ENCODE assay signal across 8 cellular contexts in genomic region chr1:41268154-41268770, GRCh38. TPM values are rescaled to one million over a fixed set of nuclear protein-coding genes. Genes with fewer than 3 reads are reported as not detected.
DNase-seq lines count a peak whose midpoint lies in the region; ATAC-seq and TF ChIP-seq lines count a peak whose summit lies in the region.

No MANE protein-coding gene starts in this region.

- peak; percentile 98 for TF ChIP-seq CTCF in BJ (IDR thresholded peaks at IDR 0.05; ENCODE audit: insufficient read depth, low read depth, low read length)

- H3K27ac Mint-ChIP-seq in activated CD8-positive, alpha-beta T cell treated with anti-CD3 and anti-CD28 coated beads, Interleukin-2, amount 10 ng/mL, durations not matched to agents 7 days and 5 days: no peak overlapping the region

- H3K4me3 Mint-ChIP-seq in activated CD8-positive, alpha-beta T cell treated with anti-CD3 and anti-CD28 coated beads, Interleukin-2, amount 10 ng/mL, durations not matched to agents 7 days and 5 days: no peak overlapping the region

- CTCF ChIA-PET in BJ (lab: Yijun Ruan, JAX) (interaction anchor here (0.7 to 4.1 kb wide), 9 partner anchors 9 to 166 kb away, joined by 3 to 24 read pairs (median 6); no protein-coding TSS in a partner anchor), HEK293T (lab: Yijun Ruan, JAX) (interaction anchor here (0.7 to 1.1 kb wide), 2 partner anchors 13 to 15 kb away, joined by 3 read pairs; no protein-coding TSS in a partner anchor)
- CTCF ChIA-PET in activated CD8-positive, alpha-beta T cell treated with anti-CD3 and anti-CD28 coated beads, Interleukin-2, amount 10 ng/mL, durations not matched to agents 7 days and 5 days (lab: Charles Lee): interaction anchor here (1.0 to 1.8 kb wide), 4 partner anchors 11 to 150 kb away, joined by 3 to 7 read pairs (median 4); no protein-coding TSS in a partner anchor

- ATAC-seq in activated CD8-positive, alpha-beta T cell treated with anti-CD3 and anti-CD28 coated beads, Interleukin-2, amount 10 ng/mL, durations not matched to agents 7 days and 5 days: no peak
- ATAC-seq in HG03354 (IDR thresholded peaks at IDR 0.05; ENCODE audit: poor library complexity, severe bottlenecking, unreplicated experiment): no peak

- H3K27me3 ChIP-seq in BJ (ENCODE audit: control insufficient read depth, insufficient read depth, low read length): peaks cover 4% of the 10 kb centered on the region

- H3K36me3 ChIP-seq in BJ (ENCODE audit: control insufficient read depth, insufficient read depth, low read length): no peaks in the 10 kb centered on the region

- POLR2A ChIA-PET in BJ (lab: Charles Lee): no interaction called here
- POLR2A ChIA-PET in HEK293T (lab: Yijun Ruan, JAX): no interaction called here
- POLR2A ChIA-PET in activated CD8-positive, alpha-beta T cell treated with anti-CD3 and anti-CD28 coated beads, Interleukin-2, amount 10 ng/mL, durations not matched to agents 7 days and 5 days (lab: Charles Lee): no interaction called here

- no peaks in the 10 kb centered on the region for H3K4me1 Mint-ChIP-seq in activated CD8-positive, alpha-beta T cell treated with anti-CD3 and anti-CD28 coated beads, Interleukin-2, amount 10 ng/mL, durations not matched to agents 7 days and 5 days (ENCODE audit: low read depth)

- no peaks in the 10 kb centered on the region for H3K36me3 Mint-ChIP-seq in activated CD8-positive, alpha-beta T cell treated with anti-CD3 and anti-CD28 coated beads, Interleukin-2, amount 10 ng/mL, durations not matched to agents 7 days and 5 days (ENCODE audit: low read depth)

- H3K27me3 Mint-ChIP-seq in activated CD8-positive, alpha-beta T cell treated with anti-CD3 and anti-CD28 coated beads, Interleukin-2, amount 10 ng/mL, durations not matched to agents 7 days and 5 days (ENCODE audit: low read depth): peaks cover 15% of the 10 kb centered on the region

- H3K9me3 Mint-ChIP-seq in activated CD8-positive, alpha-beta T cell treated with anti-CD3 and anti-CD28 coated beads, Interleukin-2, amount 10 ng/mL, durations not matched to agents 7 days and 5 days (ENCODE audit: insufficient read depth): no peaks in the 10 kb centered on the region

- peak; percentile 9 for DNase-seq in BJ (ENCODE audit: low read depth)
- DNase-seq in HEK293T (ENCODE audit: extremely low spot score): peak; percentile 88
- DNase-seq in NCI-H82 treated with DMSO at 0.1 percent for 48 hours (lab: John Stamatoyannopoulos, UW; ENCODE audit: unreplicated experiment): peak; percentile 87
- peak; percentile 66 for DNase-seq in activated CD8-positive, alpha-beta T cell treated with anti-CD3 and anti-CD28 coated beads, Interleukin-2, amount 10 ng/mL, durations not matched to agents 7 days and 5 days
- peak; percentile 62 for DNase-seq in effector CD4-positive, alpha-beta T cell
- DNase-seq in medulla oblongata (ENCODE audit: extremely low spot score): peak; percentile 79
- DNase-seq in stimulated activated CD8-positive, alpha-beta memory T cell treated with anti-CD3 and anti-CD28 coated beads, Interleukin-12 subunit alpha, Interleukin-12 subunit beta, amount 100 ng/mL, for 4 hours (ENCODE audit: low read depth): peak; percentile 38

- no peak overlapping the region for H3K4me3 ChIP-seq in BJ (ENCODE audit: low read depth, low read length)

TF ChIP-seq in HEK293T, 16 proteins besides CTCF, POLR2A, EP300 and RAD21:
- TF ChIP-seq FOXK2 (IDR thresholded peaks at IDR 0.05): no peak
- TF ChIP-seq ARNT (IDR thresholded peaks at IDR 0.05): no peak
- TF ChIP-seq FOXA1 (IDR thresholded peaks at IDR 0.05): no peak
- TF ChIP-seq NFRKB (IDR thresholded peaks at IDR 0.05): no peak
- TF ChIP-seq, protein P1, sequence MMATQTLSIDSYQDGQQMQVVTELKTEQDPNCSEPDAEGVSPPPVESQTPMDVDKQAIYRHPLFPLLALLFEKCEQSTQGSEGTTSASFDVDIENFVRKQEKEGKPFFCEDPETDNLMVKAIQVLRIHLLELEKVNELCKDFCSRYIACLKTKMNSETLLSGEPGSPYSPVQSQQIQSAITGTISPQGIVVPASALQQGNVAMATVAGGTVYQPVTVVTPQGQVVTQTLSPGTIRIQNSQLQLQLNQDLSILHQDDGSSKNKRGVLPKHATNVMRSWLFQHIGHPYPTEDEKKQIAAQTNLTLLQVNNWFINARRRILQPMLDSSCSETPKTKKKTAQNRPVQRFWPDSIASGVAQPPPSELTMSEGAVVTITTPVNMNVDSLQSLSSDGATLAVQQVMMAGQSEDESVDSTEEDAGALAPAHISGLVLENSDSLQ (IDR thresholded peaks at IDR 0.05): no peak
- TF ChIP-seq SUZ12 (IDR thresholded peaks at IDR 0.05): no peak
- TF ChIP-seq SP1 (IDR thresholded peaks at IDR 0.05): no peak
- TF ChIP-seq CTBP1 (IDR thresholded peaks at IDR 0.05; ENCODE audit: borderline replicate concordance): no peak
- TF ChIP-seq L3MBTL2 (conservative IDR thresholded peaks at IDR 0.05): no peak
- no peak for TF ChIP-seq HDGF (IDR thresholded peaks at IDR 0.05; ENCODE audit: borderline replicate concordance)
- no peak for TF ChIP-seq BHLHE40 (IDR thresholded peaks at IDR 0.05; ENCODE audit: borderline replicate concordance)
- TF ChIP-seq TARDBP (IDR thresholded peaks at IDR 0.05): no peak
- TF ChIP-seq FOXM1 (IDR thresholded peaks at IDR 0.05; ENCODE audit: borderline replicate concordance): no peak
- TF ChIP-seq ZNF384 (IDR thresholded peaks at IDR 0.05): no peak
- TF ChIP-seq ELF4 (IDR thresholded peaks at IDR 0.05): no peak

RNA-seq across cellular contexts. Expression of gene SCMH1, which starts 26.2 kb away (rescaled TPM):
- polyA plus RNA-seq in BJ (2011; rRNA removed): 32.0 and 44.9 TPM in 2 replicates
- polyA minus RNA-seq in BJ (2011; rRNA and poly(A)+ RNA removed): 42.4 and 44.1 TPM in 2 replicates
- 10 to 100 TPM; 25.1 to 30.3 TPM for total RNA-seq in activated CD8-positive, alpha-beta T cell treated with anti-CD3 and anti-CD28 coated beads, Interleukin-2, amount 10 ng/mL, durations not matched to agents 7 days and 5 days

Comparison
In these comparisons a context has a peak if more than half of its experiments do, and no peak if none do; other contexts are left out.
1. DNase-seq: peak in every context shown above with its lines; median percentile 88 in HEK293T; 87 in NCI-H82 treated with DMSO at 0.1 percent for 48 hours; 79 in medulla oblongata; 66 in activated CD8-positive, alpha-beta T cell treated with anti-CD3 and anti-CD28 coated beads, Interleukin-2, amount 10 ng/mL, durations not matched to agents 7 days and 5 days; 62 in effector CD4-positive, alpha-beta T cell; 38 in stimulated activated CD8-positive, alpha-beta memory T cell treated with anti-CD3 and anti-CD28 coated beads, Interleukin-12 subunit alpha, Interleukin-12 subunit beta, amount 100 ng/mL, for 4 hours; 9 in BJ.